In genomic region chr14:90303382-90303943, GRCh38 we compare ENCODE assay signal across 28 cellular contexts. TPM values are rescaled to one million over a fixed set of nuclear protein-coding genes. Genes with fewer than 3 reads are reported as not detected.
A peak's percentile ranks its signal among the peaks of the same experiment; 100 is the strongest.
DNase-seq lines count a peak whose midpoint lies in the region; ATAC-seq, FAIRE-seq and TF ChIP-seq lines count a peak whose summit lies in the region.
"Had no signal": no experiment of that assay in that cellular context is flagged by ENCODE, and none has a peak within 500 bp of the region (broad histone marks: within the 10 kb centered on the region; RNA-seq: fewer than 3 reads in every experiment).

No MANE protein-coding gene starts in this region.

- peak overlapping the region; percentile 10; the same call in 1 of the 2 replicates for H2BK5ac ChIP-seq in H1 (ENCODE audit: low read depth, low read length)

- peak overlapping the region; percentile 59 to 65; a peak in 3 of 4 replicates for H3K4me2 ChIP-seq in H1 (ENCODE audit: insufficient read depth in 1 of 2, low read depth in 2 of 2, low read length in 2 of 2)

- no peak overlapping the region for H3K14ac ChIP-seq in H1 (ENCODE audit: insufficient read length)

- H3K18ac ChIP-seq in H1 (ENCODE audit: extremely low read depth, low read length): no peak overlapping the region

- H3K9ac ChIP-seq in H1 (replicated peaks in 1 of 4; ENCODE audit: extremely low read depth in 1 of 4, low read depth in 3 of 4, low read length in 3 of 4): no peak overlapping the region

- peak overlapping the region in 1 of 4 experiments; percentile 35; a peak in 1 of 8 replicates for H3K4me3 ChIP-seq in H1 (ENCODE audit: extremely low read depth in 1 of 4, insufficient read depth in 2 of 4, low read depth in 3 of 4, low read length in 4 of 4)
- no peak overlapping the region for H3K4me3 ChIP-seq in tibial nerve
- H3K4me3 ChIP-seq: left lung, suprapubic skin had no signal

- no peak for TF ChIP-seq RAD21 in H1 (IDR thresholded peaks at IDR 0.05 in 1 of 2, conservative IDR thresholded peaks at IDR 0.05 in 1 of 2; ENCODE audit: low read depth in 2 of 2, low read length in 2 of 2)

- H3K9me3 ChIP-seq in H1 (ENCODE audit: insufficient read depth in 2 of 2, low read depth in 1 of 2, low read length in 1 of 2) (peaks cover 0 to 5% of the 10 kb centered on the region in 2 experiments; a peak in 2 of 4 replicates), tibial nerve (no peaks in the 10 kb centered on the region)
- H3K9me3 ChIP-seq: left lung, suprapubic skin had no signal

- H3K9me3 Mint-ChIP-seq in stimulated activated naive CD8-positive, alpha-beta T cell treated with anti-CD3 and anti-CD28 coated beads, Interleukin-15, amount 100 ng/mL, for 72 hours: no peaks in the 10 kb centered on the region
- no peaks in the 10 kb centered on the region for H3K9me3 Mint-ChIP-seq in mesothelial cell of epicardium
- H3K9me3 Mint-ChIP-seq: activated CD4-positive, alpha-beta memory T cell treated with anti-CD3 and anti-CD28 coated beads for 36 hours; naive thymus-derived CD8-positive, alpha-beta T cell; stimulated activated memory B cell treated with anti-CD40 and anti-IgM and Interleukin-4, amounts not matched to agents 10 μg/mL and 1 μg/mL and 100 μg/mL, for 72 hours had no signal

- POLR2A ChIA-PET in H1 (lab: Charles Lee; ENCODE audit: partially characterized antibody): interaction anchor here (1.1 to 2.0 kb wide), 3 partner anchors 11 to 94 kb away, joined by 3 to 6 read pairs (median 5); partner anchors contain the start of gene CALM1
- POLR2A ChIA-PET in HEK293T (lab: Yijun Ruan, JAX): interaction anchor here (0.9 kb wide), 1 partner anchor 93 kb away, joined by 4 read pairs; the partner anchor contains the start of gene CALM1

- H4K5ac ChIP-seq in H1 (ENCODE audit: insufficient read length, low read depth, low read length): peak overlapping the region; percentile 79

- H3K4me1 ChIP-seq in H1 (replicated peaks in 1 of 4; ENCODE audit: control insufficient read depth in 3 of 4, insufficient read depth in 4 of 4, low read length in 3 of 4) (peaks cover 5 to 21% (median 16%) of the 10 kb centered on the region in 4 experiments; a peak in 6 of 7 replicates), tibial nerve (peaks cover 0 to 35% (median 6%) of the 10 kb centered on the region in 4 donors)

- H3K27me3 Mint-ChIP-seq in stimulated activated naive CD8-positive, alpha-beta T cell treated with anti-CD3 and anti-CD28 coated beads, Interleukin-15, amount 100 ng/mL, for 72 hours: no peaks in the 10 kb centered on the region
- no peaks in the 10 kb centered on the region for H3K27me3 Mint-ChIP-seq in mesothelial cell of epicardium (ENCODE audit: low read depth)
- H3K27me3 Mint-ChIP-seq: activated CD4-positive, alpha-beta memory T cell treated with anti-CD3 and anti-CD28 coated beads for 36 hours; naive thymus-derived CD8-positive, alpha-beta T cell; stimulated activated memory B cell treated with anti-CD40 and anti-IgM and Interleukin-4, amounts not matched to agents 10 μg/mL and 1 μg/mL and 100 μg/mL, for 72 hours had no signal

- H3K4me1 Mint-ChIP-seq in stimulated activated naive CD8-positive, alpha-beta T cell treated with anti-CD3 and anti-CD28 coated beads, Interleukin-15, amount 100 ng/mL, for 72 hours: peaks cover 15% of the 10 kb centered on the region
- H3K4me1 Mint-ChIP-seq in mesothelial cell of epicardium: peaks cover 14% of the 10 kb centered on the region

- H4K20me1 ChIP-seq in H1 (replicated peaks in 1 of 2; ENCODE audit: control insufficient read depth in 1 of 2, insufficient read depth in 2 of 2, low read length in 2 of 2): no peaks in the 10 kb centered on the region

- TF ChIP-seq EP300 in H1 (IDR thresholded peaks at IDR 0.05; ENCODE audit: borderline replicate concordance in 1 of 2, low read depth in 2 of 2, low read length in 2 of 2): no peak
- TF ChIP-seq EP300 in tibial nerve (IDR thresholded peaks at IDR 0.05): no peak

- H3K23me2 ChIP-seq in H1 (ENCODE audit: low read depth, low read length): no peaks in the 10 kb centered on the region

- no peak overlapping the region for H4K8ac ChIP-seq in H1 (ENCODE audit: extremely low read depth, insufficient read depth, low read length)

- H3K27ac ChIP-seq in H1 (ENCODE audit: low read depth, low read length): no peak overlapping the region
- H3K27ac ChIP-seq in tibial nerve: no peak overlapping the region
- H3K27ac ChIP-seq: left lung, suprapubic skin had no signal

- H2BK12ac ChIP-seq in H1 (ENCODE audit: low read depth, low read length): peak overlapping the region; percentile 42

- no peaks in the 10 kb centered on the region for H3K79me1 ChIP-seq in H1 (ENCODE audit: low read depth, low read length)

- H3K36me3 ChIP-seq in H1 (ENCODE audit: control insufficient read depth in 2 of 4, insufficient read depth in 4 of 4, low read length in 3 of 4) (peaks cover 0 to 8% (median 4%) of the 10 kb centered on the region in 4 experiments; a peak in 3 of 8 replicates), tibial nerve (peaks cover 3 to 50% (median 6%) of the 10 kb centered on the region in 3 donors)

- no peak overlapping the region for H2BK20ac ChIP-seq in H1 (ENCODE audit: low read length)

- peak overlapping the region; percentile 27 to 36 for H3K27ac Mint-ChIP-seq in stimulated activated naive CD8-positive, alpha-beta T cell treated with anti-CD3 and anti-CD28 coated beads, Interleukin-15, amount 100 ng/mL, for 72 hours
- H3K27ac Mint-ChIP-seq in mesothelial cell of epicardium: peak overlapping the region; percentile 11
- H3K27ac Mint-ChIP-seq: activated CD4-positive, alpha-beta memory T cell treated with anti-CD3 and anti-CD28 coated beads for 36 hours; stimulated activated memory B cell treated with anti-CD40 and anti-IgM and Interleukin-4, amounts not matched to agents 10 μg/mL and 1 μg/mL and 100 μg/mL, for 72 hours had no signal

- H3K79me2 ChIP-seq in H1 (ENCODE audit: control insufficient read depth in 1 of 2, insufficient read depth in 2 of 2, low read length in 2 of 2): no peaks in the 10 kb centered on the region

- TF ChIP-seq POLR2A in H1 (IDR thresholded peaks at IDR 0.05; ENCODE audit: control extremely low read depth in 1 of 2, low read depth in 2 of 2, low read length in 2 of 2) (no peak), tibial nerve (IDR thresholded peaks at IDR 0.05) (no peak)

- CTCF ChIA-PET in H1 (lab: Charles Lee; ENCODE audit: partially characterized antibody) (interaction anchor here (0.8 to 1.7 kb wide), 4 partner anchors 13 to 455 kb away, joined by 3 to 12 read pairs (median 4); no protein-coding TSS in a partner anchor), HEK293T (lab: Yijun Ruan, JAX) (no interaction called here)

- ATAC-seq in stimulated activated naive CD8-positive, alpha-beta T cell treated with anti-CD3 and anti-CD28 coated beads, Interleukin-15, amount 100 ng/mL, for 72 hours: no peak
- ATAC-seq in stimulated activated naive CD8-positive, alpha-beta T cell treated with anti-CD3 and anti-CD28 coated beads, Interleukin-15, Interleukin-2, amounts not matched to agents 100 U/mL and 50 U/mL, for 24 hours: no peak
- ATAC-seq: left lung; naive thymus-derived CD8-positive, alpha-beta T cell; stimulated activated memory B cell treated with anti-CD40 and anti-IgM and Interleukin-4, amounts not matched to agents 10 μg/mL and 1 μg/mL and 100 μg/mL, for 72 hours had no signal

- H2AK5ac ChIP-seq in H1 (ENCODE audit: low read depth, low read length): no peak overlapping the region

- H3K4me3 Mint-ChIP-seq in stimulated activated naive CD8-positive, alpha-beta T cell treated with anti-CD3 and anti-CD28 coated beads, Interleukin-15, amount 100 ng/mL, for 72 hours: no peak overlapping the region
- no peak overlapping the region for H3K4me3 Mint-ChIP-seq in mesothelial cell of epicardium
- H3K4me3 Mint-ChIP-seq: activated CD4-positive, alpha-beta memory T cell treated with anti-CD3 and anti-CD28 coated beads for 36 hours; CD14-positive monocyte; naive thymus-derived CD8-positive, alpha-beta T cell; stimulated activated memory B cell treated with anti-CD40 and anti-IgM and Interleukin-4, amounts not matched to agents 10 μg/mL and 1 μg/mL and 100 μg/mL, for 72 hours had no signal

- H4K91ac ChIP-seq in H1 (replicated peaks; ENCODE audit: insufficient read length, low read length): peak overlapping the region; percentile 29

- H3K27me3 ChIP-seq in H1 (replicated peaks in 1 of 4; ENCODE audit: control insufficient read depth in 3 of 4, extremely low read depth in 1 of 4, insufficient read depth in 3 of 4, low read length in 3 of 4) (no peaks in the 10 kb centered on the region), tibial nerve (no peaks in the 10 kb centered on the region)
- H3K27me3 ChIP-seq: left lung, suprapubic skin had no signal

- WGBS in H1 (ENCODE audit: extremely low coverage in 1 of 2, insufficient coverage in 1 of 2, insufficient read length in 1 of 2, insufficient replicate concordance in 2 of 2, low coverage in 1 of 2, low lambda C conversion rate in 2 of 2, missing lambda C conversion rate in 1 of 2), 2 experiments: 72% methylated on average over 4 of the region's 4 CpGs; no CpG with 5 or more reads in 1 of the 2 experiments
- 93% methylated on average over 4 of the region's 4 CpGs for WGBS in tibial nerve, 2 donors

- peaks cover 23% of the 10 kb centered on the region for H3K36me3 Mint-ChIP-seq in mesothelial cell of epicardium

- no peak for FAIRE-seq in H1 (lab: Jason Lieb, UNC)

- no peak overlapping the region for H3K23ac ChIP-seq in H1 (ENCODE audit: insufficient read length)

- no peak overlapping the region for H3K56ac ChIP-seq in H1 (replicated peaks; ENCODE audit: insufficient read length, low read depth, low read length)

- no peak for TF ChIP-seq CTCF in H1 (IDR thresholded peaks at IDR 0.05; ENCODE audit: control extremely low read depth in 1 of 3, insufficient read depth in 1 of 3, low read depth in 1 of 3, low read length in 3 of 3)
- no peak for TF ChIP-seq CTCF in mesothelial cell of epicardium (IDR thresholded peaks at IDR 0.05; ENCODE audit: unreplicated experiment)
- TF ChIP-seq CTCF in tibial nerve (IDR thresholded peaks at IDR 0.05): no peak

- 0 out of 2 replicates have a peak overlapping the region, but pooled peaks have one; percentile 14 for H2BK15ac ChIP-seq in H1 (ENCODE audit: low read length)

- H2BK120ac ChIP-seq in H1 (replicated peaks; ENCODE audit: low read depth, low read length): no peak overlapping the region

- H3K4ac ChIP-seq in H1 (replicated peaks; ENCODE audit: insufficient read length, low read depth, low read length): no peak overlapping the region

- no peak overlapping the region for H2AFZ ChIP-seq in H1 (ENCODE audit: low read length)

- no peak for DNase-seq in stimulated activated naive CD8-positive, alpha-beta T cell treated with anti-CD3 and anti-CD28 coated beads, Interleukin-15, amount 100 ng/mL, for 72 hours
- DNase-seq in stimulated activated naive CD8-positive, alpha-beta T cell treated with anti-CD3 and anti-CD28 coated beads, Interleukin-15, Interleukin-2, amounts not matched to agents 100 U/mL and 50 U/mL, for 24 hours: no peak
- DNase-seq in H1 (ENCODE audit: low read depth in 1 of 2, low spot score in 2 of 2) (no peak), mesothelial cell of epicardium (ENCODE audit: low spot score in 2 of 2, unreplicated experiment in 2 of 2) (no peak), nucleus accumbens (lab: John Stamatoyannopoulos, UW) (no peak), HEK293T (ENCODE audit: extremely low spot score) (no peak), tibial nerve (ENCODE audit: low spot score in 2 of 2) (no peak), OCI-M1 (lab: John Stamatoyannopoulos, UW) (no peak)
- DNase-seq: activated CD4-positive, alpha-beta memory T cell treated with anti-CD3 and anti-CD28 coated beads for 36 hours; activated CD4-positive, alpha-beta T cell treated with anti-CD3 and anti-CD28 coated beads for 1 hour; activated naive CD4-positive, alpha-beta T cell treated with anti-CD3 and anti-CD28 coated beads, Interleukin-2, amount 50 U/mL, for 16 hours; DMS79 treated with DMSO at 0.1 percent for 48 hours; effector CD4-positive, alpha-beta T cell; GF-D8; GOT3; hypothalamus; Karpas-422; left lung; naive thymus-derived CD8-positive, alpha-beta T cell; NCI-H1417; NCI-H2029; NCI-H2227 treated with DMSO at 0.1 percent for 48 hours; NCI-H526; NK-92 treated with Interleukin-12 subunit alpha and Interleukin-12 subunit beta, amount 100 ng/mL, for 24 hours; SHP77 had no signal

RNA-seq across cellular contexts. Expression of gene NRDE2, which starts 28.3 kb away (rescaled TPM):
- total RNA-seq in H1 (2021; fragmentation: NEBNext Ultra II Directional; extraction: Animal tissue kit (Norgen Biotek cat#: 25700)): 10.7 and 12.1 TPM in 2 replicates
- 4.9 and 5.4 TPM in 2 replicates for polyA plus RNA-seq in H1 (2011; rRNA removed)
- 6.0 TPM for polyA plus RNA-seq in H1 (2011; cell fraction: cytosol; rRNA removed)
- polyA plus RNA-seq in H1 (2011; cell fraction: nucleus; rRNA removed): 11.3 TPM
- 5.5 to 7.6 TPM (median 7.0 TPM) in 4 replicates for polyA plus RNA-seq in H1 (2012, experiment 1 of 2)
- 0.97 TPM for polyA plus RNA-seq in H1 (2012, experiment 2 of 2)
- 5.5 TPM for polyA plus RNA-seq in H1 (2013, experiment 1 of 2)
- polyA plus RNA-seq in H1 (2013, experiment 2 of 2): 5.2 TPM
- 12.6 and 25.2 TPM in 2 replicates for polyA minus RNA-seq in H1 (2011; rRNA and poly(A)+ RNA removed)
- 9.0 TPM for polyA minus RNA-seq in H1 (2011; cell fraction: cytosol; rRNA and poly(A)+ RNA removed)
- 27.0 TPM for polyA minus RNA-seq in H1 (2011; cell fraction: nucleus; rRNA and poly(A)+ RNA removed)
- total RNA-seq in mesothelial cell of epicardium: 38.5 to 42.7 TPM (median 40.8 TPM) in 3 replicates
- total RNA-seq in tibial nerve: 10 to 100 TPM; 15.7 to 18.9 (median 17.2) TPM

RNA-seq across cellular contexts. Expression of gene PSMC1, which starts 47.1 kb away (rescaled TPM):
- 99.6 and 104 TPM in 2 replicates for total RNA-seq in H1 (2021; fragmentation: NEBNext Ultra II Directional; extraction: Animal tissue kit (Norgen Biotek cat#: 25700))
- 24.6 and 46.2 TPM in 2 replicates for polyA plus RNA-seq in H1 (2011; rRNA removed)
- 92.2 TPM for polyA plus RNA-seq in H1 (2011; cell fraction: cytosol; rRNA removed)
- 16.8 TPM for polyA plus RNA-seq in H1 (2011; cell fraction: nucleus; rRNA removed)
- 106 to 119 TPM (median 114 TPM) in 4 replicates for polyA plus RNA-seq in H1 (2012, experiment 1 of 2)
- 20.9 TPM for polyA plus RNA-seq in H1 (2012, experiment 2 of 2)
- polyA plus RNA-seq in H1 (2013, experiment 1 of 2): 64.7 TPM
- polyA plus RNA-seq in H1 (2013, experiment 2 of 2): 62.6 TPM
- 37.4 and 45.0 TPM in 2 replicates for polyA minus RNA-seq in H1 (2011; rRNA and poly(A)+ RNA removed)
- polyA minus RNA-seq in H1 (2011; cell fraction: cytosol; rRNA and poly(A)+ RNA removed): 34.6 TPM
- 25.7 TPM for polyA minus RNA-seq in H1 (2011; cell fraction: nucleus; rRNA and poly(A)+ RNA removed)
- total RNA-seq in mesothelial cell of epicardium (84.5 to 94.3 TPM (median 84.5 TPM) in 3 replicates), tibial nerve (100 to 1,000 TPM in 1 of 4 donors, 10 to 100 TPM in 3; 48.9 to 108 (median 76.8) TPM)
